ENCODE assay signal across 8 cellular contexts in genomic region chr16:87956771-87957279, GRCh38. TPM values are rescaled to one million over a fixed set of nuclear protein-coding genes. Genes with fewer than 3 reads are reported as not detected.
DNase-seq lines count a peak whose midpoint lies in the region; ATAC-seq and TF ChIP-seq lines count a peak whose summit lies in the region.

No MANE protein-coding gene starts in this region.

- no peaks in the 10 kb centered on the region for H3K9me3 ChIP-seq in colonic mucosa
- H3K9me3 ChIP-seq in neural cell (ENCODE audit: low read length): no peaks in the 10 kb centered on the region

- peak overlapping the region; percentile 58 for H3K27ac ChIP-seq in colonic mucosa
- H3K27ac ChIP-seq in neural cell (ENCODE audit: low read length): peak overlapping the region; percentile 42

- peak; percentile 14 for TF ChIP-seq POLR2A in GM19099 (IDR thresholded peaks at IDR 0.05; ENCODE audit: extremely low read depth, insufficient read length, low read depth)

- H3K27me3 ChIP-seq in colonic mucosa (no peaks in the 10 kb centered on the region), neural cell (ENCODE audit: insufficient read depth, low read depth, low read length) (no peaks in the 10 kb centered on the region)

- TF ChIP-seq EP300 in neural cell (conservative IDR thresholded peaks at IDR 0.05; ENCODE audit: poor library complexity, severe bottlenecking): no peak

- H3K4me3 ChIP-seq in colonic mucosa: no peak overlapping the region
- H3K4me3 ChIP-seq in neural cell (ENCODE audit: low read length): peak overlapping the region; percentile 45

- H2AFZ ChIP-seq in neural cell (ENCODE audit: low read depth, low read length): no peak overlapping the region

- ATAC-seq in HG02884 (IDR thresholded peaks at IDR 0.05; ENCODE audit: unreplicated experiment): no peak

- H3K4me2 ChIP-seq in neural cell (ENCODE audit: low read length): no peak overlapping the region

- no peaks in the 10 kb centered on the region for H4K20me1 ChIP-seq in neural cell (ENCODE audit: insufficient read depth)

- no peaks in the 10 kb centered on the region for H3F3A ChIP-seq in neural cell (ENCODE audit: insufficient read depth, low read length, poor library complexity, severe bottlenecking)

- peak; percentile 31 for TF ChIP-seq CTCF in AG09319 (IDR thresholded peaks at IDR 0.05; ENCODE audit: low read depth, low read length)
- no peak for TF ChIP-seq CTCF in colonic mucosa (IDR thresholded peaks at IDR 0.05)
- TF ChIP-seq CTCF in neural cell (IDR thresholded peaks at IDR 0.05; ENCODE audit: poor library complexity, severe bottlenecking): peak; percentile 59

- peaks cover 55% of the 10 kb centered on the region for H3K79me2 ChIP-seq in neural cell (replicated peaks; ENCODE audit: insufficient read depth, low read length)

- peaks cover 18% of the 10 kb centered on the region for H3K4me1 ChIP-seq in colonic mucosa

- H3K9ac ChIP-seq in colonic mucosa (ENCODE audit: low read depth in 2 of 2, low read length in 2 of 2): peak overlapping the region in 1 of 2 donors; percentile 56
- H3K9ac ChIP-seq in neural cell (ENCODE audit: low read length): peak overlapping the region; percentile 45

- intact Hi-C loops in colonic mucosa (cut with DNase I): no loop called here

- peak; percentile 62 for TF ChIP-seq RAD21 in neural cell (conservative IDR thresholded peaks at IDR 0.05)

- DNase-seq in AG09319 (ENCODE audit: extremely low read depth, low read depth) (no peak), SK-N-DZ (ENCODE audit: low spot score) (peak; percentile 76), colonic mucosa (no peak), NCI-H345 (lab: John Stamatoyannopoulos, UW) (no peak), 8988T (no peak)

- no peaks in the 10 kb centered on the region for H3K9me2 ChIP-seq in neural cell (ENCODE audit: insufficient read depth, low read length)

- H3K36me3 ChIP-seq in colonic mucosa: no peaks in the 10 kb centered on the region
- no peaks in the 10 kb centered on the region for H3K36me3 ChIP-seq in neural cell (ENCODE audit: insufficient read depth, low read length)

TF ChIP-seq in neural cell, 6 proteins besides CTCF, POLR2A, EP300 and RAD21:
- no peak for TF ChIP-seq EZH2 (IDR thresholded peaks at IDR 0.05; ENCODE audit: borderline replicate concordance, insufficient read depth, low read length, poor library complexity, severe bottlenecking)
- no peak for TF ChIP-seq TAF1 (IDR thresholded peaks at IDR 0.05; ENCODE audit: low read depth)
- TF ChIP-seq REST (IDR thresholded peaks at IDR 0.05; ENCODE audit: borderline replicate concordance): no peak
- peak; percentile 73 for TF ChIP-seq SMC3 (conservative IDR thresholded peaks at IDR 0.05; ENCODE audit: poor library complexity)

RNA-seq across cellular contexts. Expression of gene BANP, which starts 5.6 kb away (rescaled TPM):
- polyA plus RNA-seq in SK-N-DZ (2014; cell fraction: cytosol; rRNA removed): 19.1 and 26.6 TPM in 2 replicates
- polyA plus RNA-seq in SK-N-DZ (2014; cell fraction: nucleus; rRNA removed): 27.9 and 35.3 TPM in 2 replicates
- 10 to 100 TPM; 18.6 to 29.7 TPM for total RNA-seq in colonic mucosa
- polyA plus RNA-seq in neural cell: 13.8 and 20.6 TPM in 2 replicates
- 43.4 and 48.5 TPM in 2 replicates for polyA minus RNA-seq in neural cell

RNA-seq across cellular contexts. Expression of gene CA5A, which starts 20.5 kb away (rescaled TPM):
- not detected in 2 replicates for polyA plus RNA-seq in SK-N-DZ (2014; cell fraction: cytosol; rRNA removed)
- polyA plus RNA-seq in SK-N-DZ (2014; cell fraction: nucleus; rRNA removed): 1.3 TPM in 1 of 2 replicates, not detected in the other
- not detected for total RNA-seq in colonic mucosa
- polyA plus RNA-seq in neural cell: not detected in 2 replicates
- not detected in 2 replicates for polyA minus RNA-seq in neural cell
